ENCODE assay signal across 24 cellular contexts in the genomic region with DNA sequence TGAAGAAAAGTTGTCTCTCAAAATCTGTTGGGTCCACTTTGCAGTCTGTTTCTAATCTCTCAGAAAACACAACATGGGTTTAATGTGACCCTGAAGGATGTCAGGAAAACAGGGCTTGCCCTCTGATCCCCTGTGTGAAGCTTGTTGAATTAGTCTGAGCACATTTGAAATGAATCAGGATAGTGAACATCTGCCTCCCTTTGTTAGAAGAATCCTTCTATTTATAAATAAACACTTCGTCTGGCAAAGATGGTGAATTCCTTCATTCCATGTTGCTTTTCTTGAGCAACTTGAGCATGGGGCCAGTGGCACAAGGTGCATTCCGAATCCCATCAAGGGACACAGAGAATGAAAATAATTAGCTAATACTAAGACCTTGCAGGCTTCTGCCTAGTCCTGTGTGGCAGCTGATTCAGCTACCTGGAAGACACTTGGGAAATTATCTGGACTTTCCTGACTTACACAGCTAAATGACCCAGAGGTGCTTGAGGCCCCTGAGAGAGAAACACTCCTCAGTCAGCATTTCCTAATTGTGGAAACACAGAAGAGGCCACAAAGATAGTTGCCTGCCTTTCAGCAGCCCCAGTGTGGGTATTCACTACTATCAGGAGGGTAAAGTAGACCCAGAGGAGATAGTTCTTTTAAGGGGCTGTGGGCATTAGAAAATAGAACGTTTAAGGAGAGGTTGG.
DNase-seq lines count a peak whose midpoint lies in the region; ATAC-seq and TF ChIP-seq lines count a peak whose summit lies in the region.
"Had no signal": no experiment of that assay in that cellular context is flagged by ENCODE, and none has a peak within 500 bp of the region (broad histone marks: within the 10 kb centered on the region; RNA-seq: fewer than 3 reads in every experiment).

No MANE protein-coding gene starts in this region.

- no peaks in the 10 kb centered on the region for H4K20me1 ChIP-seq in osteoblast (ENCODE audit: insufficient read depth, low read length)
- H4K20me1 ChIP-seq: BLaER1 had no signal

- TF ChIP-seq CTCF in cardiac muscle cell (IDR thresholded peaks at IDR 0.05; ENCODE audit: low read depth, low read length) (no peak), heart right ventricle (IDR thresholded peaks at IDR 0.05) (no peak), osteoblast (IDR thresholded peaks at IDR 0.05; ENCODE audit: extremely low read depth, low read depth, low read length) (no peak), coronary artery (IDR thresholded peaks at IDR 0.05) (no peak)

- H3K27me3 ChIP-seq in cardiac muscle cell (no peaks in the 10 kb centered on the region), heart right ventricle (peaks cover 0 to 4% (median 0%) of the 10 kb centered on the region in 7 donors), osteoblast (ENCODE audit: insufficient read depth, low read length) (no peaks in the 10 kb centered on the region)
- H3K27me3 ChIP-seq: BLaER1, SJSA1 had no signal

- peaks cover 30% of the 10 kb centered on the region for H3K4me1 ChIP-seq in cardiac muscle cell (ENCODE audit: low read depth)
- peaks cover 0 to 5% (median 0%) of the 10 kb centered on the region in 9 donors for H3K4me1 ChIP-seq in heart right ventricle
- H3K4me1 ChIP-seq in osteoblast (ENCODE audit: insufficient read depth, low read length), result peaks cover 21% of the 10 kb centered on the region

- no peaks in the 10 kb centered on the region for H3K79me2 ChIP-seq in osteoblast (ENCODE audit: insufficient read depth, low read length)

- ATAC-seq in heart right ventricle, result no peak
- ATAC-seq: effector memory CD8-positive, alpha-beta T cell; stimulated activated naive CD8-positive, alpha-beta T cell treated with anti-CD3 and anti-CD28 coated beads, Interleukin-15, amount 100 ng/mL, for 72 hours had no signal

- H2AFZ ChIP-seq in osteoblast (ENCODE audit: low read length), result no peak overlapping the region
- H2AFZ ChIP-seq: PC-9 had no signal

- peak overlapping the region; percentile 62 for H3K4me2 ChIP-seq in osteoblast (ENCODE audit: insufficient read depth, low read length)
- H3K4me2 ChIP-seq: BLaER1, PC-9 had no signal

- no peak overlapping the region for H3K4me3 ChIP-seq in cardiac muscle cell
- no peak overlapping the region for H3K4me3 ChIP-seq in heart right ventricle
- H3K4me3 ChIP-seq in osteoblast (ENCODE audit: insufficient read depth, low read length), result no peak overlapping the region
- H3K4me3 ChIP-seq in coronary artery, result no peak overlapping the region
- H3K4me3 ChIP-seq: BLaER1, PC-9, SJSA1 had no signal

- no peaks in the 10 kb centered on the region for H3K36me3 ChIP-seq in cardiac muscle cell
- no peaks in the 10 kb centered on the region for H3K36me3 ChIP-seq in heart right ventricle
- no peaks in the 10 kb centered on the region for H3K36me3 ChIP-seq in osteoblast (ENCODE audit: insufficient read depth, low read length)
- H3K36me3 ChIP-seq: BLaER1, SJSA1 had no signal

- intact Hi-C loops in heart right ventricle (cut with DNase I), result no loop called here

- no peaks in the 10 kb centered on the region for H3K9me3 ChIP-seq in cardiac muscle cell (ENCODE audit: low read depth)
- H3K9me3 ChIP-seq in heart right ventricle, result no peaks in the 10 kb centered on the region
- no peaks in the 10 kb centered on the region for H3K9me3 ChIP-seq in osteoblast (ENCODE audit: low read depth, low read length)
- H3K9me3 ChIP-seq: BLaER1, SJSA1 had no signal

- H3K27ac ChIP-seq in cardiac muscle cell (peak overlapping the region; percentile 76), heart right ventricle (no peak overlapping the region), osteoblast (ENCODE audit: low read depth, low read length) (peak overlapping the region; percentile 7), coronary artery (no peak overlapping the region)
- H3K27ac ChIP-seq: BLaER1, PC-9, SJSA1 had no signal

- 53 to 64% methylated on average over 3 of the region's 3 CpGs for WGBS in heart right ventricle, 2 donors

- DNase-seq in cardiac muscle cell (ENCODE audit: low read depth in 1 of 2, low spot score in 1 of 2), result peak in 1 of 2 donors; percentile 36
- no peak for DNase-seq in heart right ventricle
- DNase-seq in fibroblast of peridontal ligament (ENCODE audit: extremely low read depth), result peak; percentile 6
- DNase-seq in osteoblast (ENCODE audit: insufficient read length, low spot score, missing footprints), result peak; percentile 78
- DNase-seq in T-helper 9 cell, result no peak
- no peak for DNase-seq in NCI-H2227 (lab: John Stamatoyannopoulos, UW; ENCODE audit: unreplicated experiment)
- DNase-seq in AG08396 (ENCODE audit: low spot score), result no peak
- DNase-seq in coronary artery (ENCODE audit: low spot score), result no peak
- DNase-seq: 8988T; activated CD4-positive, alpha-beta T cell treated with anti-CD3 and anti-CD28 coated beads for 4 hours; activated naive CD4-positive, alpha-beta T cell treated with anti-CD3 and anti-CD28 coated beads, Interleukin-2, amount 50 U/mL, for 16 hours; effector memory CD8-positive, alpha-beta T cell; IMR-90; kidney; naive B cell; NCI-H1694; NCI-H2227 treated with DMSO at 0.1 percent for 48 hours; PC-9; posterior cingulate gyrus; small intestine; stimulated activated CD4-positive, alpha-beta T cell treated with anti-CD3 and anti-CD28 coated beads, Interleukin-4, amount 100 ng/mL, for 24 hours; stimulated activated naive CD8-positive, alpha-beta T cell treated with anti-CD3 and anti-CD28 coated beads, Interleukin-15, amount 100 ng/mL, for 72 hours had no signal

Comparison
In these comparisons a context has a peak if more than half of its experiments do, and no peak if none do; other contexts are left out.
1. H3K27ac ChIP-seq: peak in cardiac muscle cell (single experiment) and osteoblast (single experiment); none in heart right ventricle (0 of 10) and coronary artery (0 of 2).
2. DNase-seq: peak in fibroblast of peridontal ligament (single experiment) and osteoblast (single experiment); none in heart right ventricle (0 of 2), T-helper 9 cell (single experiment), NCI-H2227 (single experiment), AG08396 (single experiment) and coronary artery (single experiment).